Comparison of ENCODE assay signal across 24 cellular contexts in the genomic region with DNA sequence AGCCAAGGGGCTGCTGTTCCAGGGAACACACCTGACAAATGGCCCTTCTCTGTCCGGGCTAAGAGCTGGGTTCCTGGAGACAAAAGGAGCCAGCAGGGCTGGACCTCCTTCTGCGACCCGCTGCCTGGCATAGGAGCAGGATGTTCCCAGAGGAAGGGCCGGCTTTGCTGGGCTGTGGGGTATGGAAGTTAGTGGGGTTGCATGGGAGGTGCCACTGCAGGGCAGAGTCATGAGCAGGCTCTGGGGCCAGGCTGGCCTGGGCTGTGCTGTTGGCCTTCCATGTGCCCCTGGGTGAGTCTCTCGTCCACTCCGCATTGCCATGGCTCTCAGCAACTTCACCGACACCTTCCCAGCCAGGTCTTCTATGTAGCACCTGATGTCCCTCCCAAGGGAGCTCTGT.
"Had no signal": no experiment of that assay in that cellular context is flagged by ENCODE, and none has a peak within 500 bp of the region (broad histone marks: within the 10 kb centered on the region; RNA-seq: fewer than 3 reads in every experiment).

No MANE protein-coding gene starts in this region.

- DNase-seq: hippocampal formation; left ventricle myocardium inferior; midbrain; mucosa of descending colon; naive thymus-derived CD4-positive, alpha-beta T cell; occipital lobe; right lobe of liver; stimulated activated CD4-positive, alpha-beta T cell treated with anti-CD3 and anti-CD28 coated beads, Interleukin-12 subunit alpha, Interleukin-12 subunit beta, amount 100 ng/mL, for 4 hours; stimulated activated CD4-positive, alpha-beta T cell treated with anti-CD3 and anti-CD28 coated beads, Interleukin-15, amount 100 ng/mL, for 24 hours; stimulated activated CD4-positive, alpha-beta T cell treated with anti-CD3 and anti-CD28 coated beads, Interleukin-2, amount 100 ng/mL, for 24 hours; stimulated activated CD4-positive, alpha-beta T cell treated with anti-CD3 and anti-CD28 coated beads, Interleukin-4, amount 100 ng/mL, for 1 hour; stimulated activated naive B cell treated with anti-CD40 and anti-IgM and Interleukin-4, amounts not matched to agents 10 μg/mL and 1 μg/mL and 100 μg/mL, for 72 hours; stimulated activated naive CD8-positive, alpha-beta T cell treated with anti-CD3 and anti-CD28 coated beads, Interleukin-15, Interleukin-2, amounts not matched to agents 100 U/mL and 50 U/mL, for 24 hours; stomach; trophoblast cell; uterus had no signal

- ATAC-seq: mucosa of descending colon; naive thymus-derived CD4-positive, alpha-beta T cell; natural killer cell treated with Interleukin-12 subunit alpha and Interleukin-12 subunit beta and Interleukin-15 and Interleukin-18, amount 100 ng/mL, for 72 hours; right lobe of liver; stimulated activated naive B cell treated with anti-CD40 and anti-IgM and Interleukin-4, amounts not matched to agents 10 μg/mL and 1 μg/mL and 100 μg/mL, for 72 hours; stimulated activated naive CD8-positive, alpha-beta T cell treated with anti-CD3 and anti-CD28 coated beads, Interleukin-15, Interleukin-2, amounts not matched to agents 100 U/mL and 50 U/mL, for 24 hours had no signal

- H3K27ac ChIP-seq: left ventricle myocardium inferior, neutrophil, parathyroid adenoma, right atrium auricular region, right lobe of liver, skin epidermis, stomach, suprapubic skin, thoracic aorta, tibial artery, uterus had no signal

- H3K4me3 ChIP-seq: left ventricle myocardium inferior, mucosa of descending colon, right atrium auricular region, right lobe of liver, skin epidermis, stomach, suprapubic skin, thoracic aorta, tibial artery, uterus had no signal

- H3K36me3 ChIP-seq: left ventricle myocardium inferior, neutrophil, right atrium auricular region, right lobe of liver, stomach, suprapubic skin, thoracic aorta, tibial artery, uterus had no signal

- H3K27me3 ChIP-seq: right atrium auricular region, right lobe of liver, uterus had no signal

- H3K9me3 ChIP-seq: left ventricle myocardium inferior, mucosa of descending colon, neutrophil, right atrium auricular region, right lobe of liver, stomach, suprapubic skin, thoracic aorta, tibial artery, uterus had no signal

- H3K4me1 ChIP-seq: left ventricle myocardium inferior, parathyroid adenoma, right atrium auricular region, right lobe of liver, stomach, suprapubic skin, tibial artery, uterus had no signal
